9 cellular contexts compared by ENCODE assay signal in the genomic region with DNA sequence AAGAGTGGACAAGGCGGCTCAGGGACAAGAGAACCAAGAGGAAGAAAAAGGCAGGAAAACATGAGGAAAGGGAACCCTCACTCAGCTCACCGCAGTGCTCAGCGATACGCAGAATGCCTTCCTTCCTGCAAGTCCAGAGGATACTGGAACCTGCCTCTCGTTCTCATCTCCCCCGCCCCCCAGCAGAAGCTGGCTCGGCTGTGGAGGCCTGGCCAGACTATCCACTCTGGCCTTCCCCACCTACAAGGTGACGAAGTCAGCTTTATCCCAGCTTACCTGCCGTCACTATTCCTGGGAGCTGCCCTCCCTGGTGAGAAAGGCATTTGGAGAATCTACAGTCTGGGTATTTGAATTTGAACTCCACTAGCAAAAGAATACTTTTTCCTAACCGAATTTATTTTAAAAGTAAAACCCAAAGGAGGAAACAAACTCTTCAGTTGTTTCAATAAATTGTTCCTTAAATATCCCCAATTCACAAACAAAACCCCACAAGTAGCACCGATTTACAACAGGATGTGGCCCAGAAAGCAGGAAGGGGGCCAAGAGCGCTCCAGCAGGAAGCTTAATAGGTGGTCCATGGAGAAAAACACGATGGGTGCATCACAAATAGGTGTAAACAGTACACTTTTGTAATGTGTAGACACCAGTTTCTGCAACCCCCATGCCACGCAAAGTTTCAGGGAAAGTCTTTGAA. TPM values are rescaled to one million over a fixed set of nuclear protein-coding genes. Genes with fewer than 3 reads are reported as not detected.
DNase-seq lines count a peak whose midpoint lies in the region; ATAC-seq and TF ChIP-seq lines count a peak whose summit lies in the region.
"Had no signal": no experiment of that assay in that cellular context is flagged by ENCODE, and none has a peak within 500 bp of the region (broad histone marks: within the 10 kb centered on the region; RNA-seq: fewer than 3 reads in every experiment).

No MANE protein-coding gene starts in this region.

- WGBS in HUES64: 14% methylated on average over 14 of the region's 14 CpGs
- 44 to 55% methylated on average over 11 to 12 of the region's 14 CpGs for whole genome bisulfite sequencing in mesodermal cell (ENCODE audit: insufficient coverage in 2 of 2), 2 experiments

- no peak for TF ChIP-seq CTCF in colonic mucosa (IDR thresholded peaks at IDR 0.05)

- DNase-seq in colonic mucosa: no peak
- no peak for DNase-seq in SKM-1 (lab: John Stamatoyannopoulos, UW; ENCODE audit: unreplicated experiment)
- no peak for DNase-seq in activated gamma-delta T cell treated with Interleukin-2 at 50 U/mL for 16 hours
- DNase-seq in NCI-H1930 (lab: John Stamatoyannopoulos, UW): no peak
- DNase-seq: MM.1S had no signal

- intact Hi-C loops in colonic mucosa (cut with DNase I): no loop called here

- ATAC-seq in GM21825 (IDR thresholded peaks at IDR 0.05; ENCODE audit: unreplicated experiment): no peak

- H3K9me3 ChIP-seq in HUES64 (ENCODE audit: insufficient read depth, low read depth, low read length) (no peaks in the 10 kb centered on the region), colonic mucosa (no peaks in the 10 kb centered on the region), mesodermal cell (ENCODE audit: control insufficient read depth, low read length) (no peaks in the 10 kb centered on the region)

- no peaks in the 10 kb centered on the region for H3K36me3 ChIP-seq in ACC112 (ENCODE audit: insufficient read depth, low read length)
- H3K36me3 ChIP-seq in HUES64 (ENCODE audit: insufficient read depth, low read length): peaks cover 18% of the 10 kb centered on the region; the same call in 1 of the 2 replicates
- H3K36me3 ChIP-seq in colonic mucosa: no peaks in the 10 kb centered on the region
- peaks cover 25% of the 10 kb centered on the region for H3K36me3 ChIP-seq in mesodermal cell (ENCODE audit: control insufficient read depth, insufficient read depth, low read length)

- H3K9ac ChIP-seq in HUES64 (ENCODE audit: low read depth, low read length) (peak overlapping the region; percentile 94), colonic mucosa (ENCODE audit: low read depth in 2 of 2, low read length in 2 of 2) (peak overlapping the region; percentile 51 to 65)

- H3K27ac ChIP-seq in ACC112 (ENCODE audit: low read depth, low read length): peak overlapping the region; percentile 44; the same call in 1 of the 2 replicates
- H3K27ac ChIP-seq in HUES64 (ENCODE audit: low read depth, low read length): peak overlapping the region; percentile 99
- peak overlapping the region; percentile 85 for H3K27ac ChIP-seq in colonic mucosa
- peak overlapping the region; percentile 69 for H3K27ac ChIP-seq in mesodermal cell (ENCODE audit: low read depth, low read length, severe bottlenecking)

- H3K4me3 ChIP-seq in ACC112 (ENCODE audit: low read depth, low read length): peak overlapping the region; percentile 73
- H3K4me3 ChIP-seq in HUES64 (ENCODE audit: low read length): peak overlapping the region; percentile 86
- H3K4me3 ChIP-seq in colonic mucosa: peak overlapping the region; percentile 42
- peak overlapping the region; percentile 31 for H3K4me3 ChIP-seq in mesodermal cell (ENCODE audit: extremely low read depth, insufficient read depth, low read length, poor library complexity, severe bottlenecking)

- peaks cover 40% of the 10 kb centered on the region for H3K4me1 ChIP-seq in ACC112 (ENCODE audit: control insufficient read depth, insufficient read depth, low read length, unreplicated experiment)
- peaks cover 59% of the 10 kb centered on the region for H3K4me1 ChIP-seq in HUES64 (ENCODE audit: insufficient read depth, low read length)
- peaks cover 29% of the 10 kb centered on the region for H3K4me1 ChIP-seq in colonic mucosa
- H3K4me1 ChIP-seq in mesodermal cell (ENCODE audit: control insufficient read depth, insufficient read depth, low read length, poor library complexity, severe bottlenecking): peaks cover 35% of the 10 kb centered on the region

- H3K79me2 ChIP-seq in ACC112 (ENCODE audit: control insufficient read depth, insufficient read depth, low read length, unreplicated experiment): peaks cover 94% of the 10 kb centered on the region

- no peak overlapping the region for H2AFZ ChIP-seq in ACC112 (ENCODE audit: low read length, unreplicated experiment)

- H3K27me3 ChIP-seq in ACC112 (ENCODE audit: insufficient read depth, low read length) (no peaks in the 10 kb centered on the region), HUES64 (ENCODE audit: insufficient read depth, low read length) (no peaks in the 10 kb centered on the region), colonic mucosa (no peaks in the 10 kb centered on the region)

RNA-seq across cellular contexts. Expression of a gene that starts 2.1 kb away (rescaled TPM):
- 42.2 TPM for polyA plus RNA-seq in HUES64 (2013, experiment 1 of 2)
- polyA plus RNA-seq in HUES64 (2013, experiment 2 of 2): 44.1 TPM
- 10 to 100 TPM; 41.4 to 50.4 TPM for total RNA-seq in colonic mucosa
- polyA plus RNA-seq in mesodermal cell (2013, experiment 1 of 2): 26.9 TPM
- polyA plus RNA-seq in mesodermal cell (2013, experiment 2 of 2): 24.4 TPM

RNA-seq across cellular contexts. Expression of a gene that starts 9.6 kb away (rescaled TPM):
- polyA plus RNA-seq in HUES64 (2013, experiment 1 of 2): 43.9 TPM
- 45.3 TPM for polyA plus RNA-seq in HUES64 (2013, experiment 2 of 2)
- total RNA-seq in colonic mucosa: 10 to 100 TPM; 37.3 to 40.4 TPM
- polyA plus RNA-seq in mesodermal cell (2013, experiment 1 of 2): 33.1 TPM
- 30.2 TPM for polyA plus RNA-seq in mesodermal cell (2013, experiment 2 of 2)

RNA-seq across cellular contexts. Expression of a gene that starts 24.1 kb away (rescaled TPM):
- 6.0 TPM for polyA plus RNA-seq in HUES64 (2013, experiment 1 of 2)
- polyA plus RNA-seq in HUES64 (2013, experiment 2 of 2): 6.9 TPM
- total RNA-seq in colonic mucosa: 10 to 100 TPM; 23.1 to 54.7 TPM
- 12.6 TPM for polyA plus RNA-seq in mesodermal cell (2013, experiment 1 of 2)
- 10.0 TPM for polyA plus RNA-seq in mesodermal cell (2013, experiment 2 of 2)

Comparison
In these comparisons a context has a peak if more than half of its experiments do, and no peak if none do; other contexts are left out.
1. H3K27ac ChIP-seq: peak in every context shown above with its lines; median percentile 99 in HUES64; 85 in colonic mucosa; 69 in mesodermal cell; 44 in ACC112.
2. H3K4me3 ChIP-seq: peak in every context shown above with its lines; median percentile 86 in HUES64; 73 in ACC112; 42 in colonic mucosa; 31 in mesodermal cell.